Comparison of ENCODE assay signal across 26 cellular contexts in genomic region chr2:145626301-145626700, GRCh38.
"Had no signal": no experiment of that assay in that cellular context is flagged by ENCODE, and none has a peak within 500 bp of the region (broad histone marks: within the 10 kb centered on the region; RNA-seq: fewer than 3 reads in every experiment).

No MANE protein-coding gene starts in this region.

- H3K4me3 ChIP-seq: body of pancreas, SK-N-MC had no signal

- H3K27me3 ChIP-seq: body of pancreas had no signal

- H3K9me3 ChIP-seq: body of pancreas had no signal

- H3K27ac ChIP-seq: body of pancreas, SK-N-MC, VCaP had no signal

- ATAC-seq: activated CD4-positive, alpha-beta T cell treated with anti-CD3 and anti-CD28 coated beads for 36 hours; activated T-helper 17 cell treated with anti-CD3 and anti-CD28 coated beads, Interleukin-2, amount 50 U/mL, for 72 hours; body of pancreas; T-cell had no signal

- DNase-seq: activated CD4-positive, alpha-beta memory T cell treated with anti-CD3 and anti-CD28 coated beads, Interleukin-2, amount 10 ng/mL, durations not matched to agents 7 days and 5 days; activated CD4-positive, alpha-beta T cell treated with anti-CD3 and anti-CD28 coated beads for 36 hours; activated CD4-positive, alpha-beta T cell treated with anti-CD3 and anti-CD28 coated beads, Interleukin-2, amount 50 U/mL, for 1 hour; activated CD4-positive, CD25-positive, alpha-beta regulatory T cell; activated gamma-delta T cell; activated naive CD4-positive, alpha-beta T cell treated with anti-CD3 and anti-CD28 coated beads, Interleukin-2, amount 50 U/mL, for 16 hours; activated naive CD8-positive, alpha-beta T cell treated with anti-CD3 and anti-CD28 coated beads, Interleukin-2, amount 10 ng/mL, durations not matched to agents 7 days and 5 days; activated T-cell treated with anti-CD3 and anti-CD28 coated beads for 4 hours; activated T-cell treated with anti-CD3 and anti-CD28 coated beads, Interleukin-2, amount 50 U/mL, for 48 hours; aorta; body of pancreas; Karpas-422; NCI-H1048; NCI-H1417; NCI-H1694; NCI-H2029 treated with DMSO at 0.1 percent for 48 hours; NCI-H345; NCI-H510A; NCI-H526 treated with DMSO at 0.1 percent for 48 hours; NCI-H82; T-cell; T-helper 2 cell; T1000 had no signal

- H3K4me1 ChIP-seq: body of pancreas had no signal
